8 cellular contexts compared by ENCODE assay signal in genomic region chr12:57621497-57622292, GRCh38. TPM values are rescaled to one million over a fixed set of nuclear protein-coding genes. Genes with fewer than 3 reads are reported as not detected.
DNase-seq lines count a peak whose midpoint lies in the region; ATAC-seq and TF ChIP-seq lines count a peak whose summit lies in the region.

No MANE protein-coding gene starts in this region.

- H3K36me3 Mint-ChIP-seq in natural killer cell: no peaks in the 10 kb centered on the region

- ATAC-seq in GM19438 (IDR thresholded peaks at IDR 0.05; ENCODE audit: low read depth, unreplicated experiment) (peak; percentile 61), natural killer cell (peak; percentile 73 to 83 (median 75)), upper lobe of left lung (ENCODE audit: low FRiP score in 2 of 2) (peak; percentile 52 to 86), HG03521 (IDR thresholded peaks at IDR 0.05; ENCODE audit: unreplicated experiment) (no peak)

- H3K27me3 ChIP-seq in esophagus squamous epithelium (peaks cover 16 to 100% (median 26%) of the 10 kb centered on the region in 4 donors), upper lobe of left lung (peaks cover 0 to 65% (median 25%) of the 10 kb centered on the region in 4 donors)

- no peaks in the 10 kb centered on the region for H3K9me3 Mint-ChIP-seq in natural killer cell

- H3K4me1 Mint-ChIP-seq in natural killer cell: peaks cover 32% of the 10 kb centered on the region in 2 donors

- peak overlapping the region; percentile 84 for H3K4me3 Mint-ChIP-seq in natural killer cell

- no peak for TF ChIP-seq EP300 in upper lobe of left lung (IDR thresholded peaks at IDR 0.05)

- DNase-seq in AG20443 (ENCODE audit: low spot score) (peak; percentile 85), NCI-H2171 (lab: John Stamatoyannopoulos, UW) (peak; percentile 37), activated T-cell treated with anti-CD3 and anti-CD28 coated beads for 4 hours (peak; percentile 43), esophagus squamous epithelium (lab: John Stamatoyannopoulos, UW) (no peak), natural killer cell (peak; percentile 61), upper lobe of left lung (peak in 1 of 2 donors; percentile 92)

- H3K27ac Mint-ChIP-seq in natural killer cell: peak overlapping the region in 1 of 2 donors; percentile 63

- intact Hi-C loops in esophagus squamous epithelium (cut with DNase I) (loop anchor here (5.0 kb wide), 1 partner anchor 39 kb away; no protein-coding TSS in a partner anchor), natural killer cell (cut with micrococcal nuclease) (loop anchor here (1.0 to 5.0 kb wide), 3 partner anchors 38 to 162 kb away; partner anchors contain the start of genes ARHGAP9 and GLI1)

- TF ChIP-seq CTCF in esophagus squamous epithelium (IDR thresholded peaks at IDR 0.05) (peak; percentile 80 to 90 (median 88)), natural killer cell (IDR thresholded peaks at IDR 0.05) (peak; percentile 96), upper lobe of left lung (IDR thresholded peaks at IDR 0.05) (peak; percentile 86 to 94 (median 92))

- peaks cover 75 to 79% of the 10 kb centered on the region in 2 donors for H3K27me3 Mint-ChIP-seq in natural killer cell (ENCODE audit: low read depth in 2 of 2)

- WGBS in esophagus squamous epithelium, 2 donors: 2 to 5% methylated on average over 26 to 31 of the region's 49 CpGs
- WGBS in upper lobe of left lung, 2 donors: 1 to 4% methylated on average over 16 to 46 of the region's 49 CpGs

- TF ChIP-seq POLR2A in esophagus squamous epithelium (IDR thresholded peaks at IDR 0.05) (no peak), upper lobe of left lung (IDR thresholded peaks at IDR 0.05) (no peak)

- H3K9me3 ChIP-seq in esophagus squamous epithelium (no peaks in the 10 kb centered on the region), upper lobe of left lung (no peaks in the 10 kb centered on the region)

- peaks cover 11 to 32% (median 19%) of the 10 kb centered on the region in 3 donors for H3K4me1 ChIP-seq in esophagus squamous epithelium
- H3K4me1 ChIP-seq in upper lobe of left lung: peaks cover 14 to 31% (median 25%) of the 10 kb centered on the region in 4 donors

- no peaks in the 10 kb centered on the region for H3K36me3 ChIP-seq in esophagus squamous epithelium
- H3K36me3 ChIP-seq in upper lobe of left lung: no peaks in the 10 kb centered on the region

- no peak overlapping the region for H3K27ac ChIP-seq in esophagus squamous epithelium
- no peak overlapping the region for H3K27ac ChIP-seq in upper lobe of left lung

- H3K4me3 ChIP-seq in esophagus squamous epithelium (peak overlapping the region; percentile 12 to 66 (median 44)), upper lobe of left lung (peak overlapping the region; percentile 13 to 50 (median 36))

RNA-seq across cellular contexts. Expression of gene ARHGEF25, which starts 10.5 kb away (rescaled TPM):
- total RNA-seq in esophagus squamous epithelium: 10 to 100 TPM in 1 of 4 donors, 1 to 10 TPM in 2, under 1 TPM in 1; 0.76 to 27.7 (median 6.2) TPM
- total RNA-seq in natural killer cell: 1 to 10 TPM; 3.1 to 6.5 (median 5.1) TPM
- 10 to 100 TPM in 2 of 6 donors, 1 to 10 TPM in 4; 6.6 to 78.6 (median 8.2) TPM for total RNA-seq in upper lobe of left lung

RNA-seq across cellular contexts. Expression of gene B4GALNT1, which starts 11.3 kb away (rescaled TPM):
- under 1 TPM; 0.18 to 0.56 (median 0.23) TPM for total RNA-seq in esophagus squamous epithelium
- under 1 TPM; 0.38 to 0.59 (median 0.48) TPM for total RNA-seq in natural killer cell
- 1 to 10 TPM in 1 of 6 donors, under 1 TPM in 5; under 0.01 to 2.6 (median 0.80) TPM for total RNA-seq in upper lobe of left lung

RNA-seq across cellular contexts. Expression of gene DTX3, which starts 17.1 kb away (rescaled TPM):
- total RNA-seq in esophagus squamous epithelium: 10 to 100 TPM in 1 of 4 donors, 1 to 10 TPM in 3; 1.6 to 16.6 (median 5.6) TPM
- 10 to 100 TPM; 65.1 to 81.1 (median 77.0) TPM for total RNA-seq in natural killer cell
- total RNA-seq in upper lobe of left lung: 10 to 100 TPM; 12.8 to 44.0 (median 21.1) TPM

RNA-seq across cellular contexts. Expression of gene PIP4K2C, which starts 30.7 kb away (rescaled TPM):
- total RNA-seq in esophagus squamous epithelium (10 to 100 TPM; 25.2 to 41.7 (median 33.1) TPM), natural killer cell (10 to 100 TPM; 41.0 to 62.9 (median 52.0) TPM), upper lobe of left lung (10 to 100 TPM; 13.4 to 56.7 (median 30.7) TPM)
